ENCODE assay signal across 2 cellular contexts in genomic region chr21:42439284-42440186, GRCh38.
TF ChIP-seq lines count a peak whose summit lies in the region.

No MANE protein-coding gene starts in this region.

TF ChIP-seq in HepG2, 621 proteins besides CTCF, POLR2A, EP300 and RAD21:
- TF ChIP-seq CEBPB (IDR thresholded peaks at IDR 0.05; ENCODE audit: borderline replicate concordance, low read depth, low read length) (peak; percentile 39; the same call in 1 of the 2 replicates), JUND (CRISPR knock-in tag; IDR thresholded peaks at IDR 0.05) (no peak), HNRNPL (IDR thresholded peaks at IDR 0.05; ENCODE audit: low read depth, low read length) (peak; percentile 73; the same call in 1 of the 2 replicates), IKZF5 (CRISPR knock-in tag; IDR thresholded peaks at IDR 0.05) (no peak), ZNF432 (CRISPR knock-in tag; IDR thresholded peaks at IDR 0.05; ENCODE audit: borderline replicate concordance) (no peak)
- TF ChIP-seq, protein P1, sequence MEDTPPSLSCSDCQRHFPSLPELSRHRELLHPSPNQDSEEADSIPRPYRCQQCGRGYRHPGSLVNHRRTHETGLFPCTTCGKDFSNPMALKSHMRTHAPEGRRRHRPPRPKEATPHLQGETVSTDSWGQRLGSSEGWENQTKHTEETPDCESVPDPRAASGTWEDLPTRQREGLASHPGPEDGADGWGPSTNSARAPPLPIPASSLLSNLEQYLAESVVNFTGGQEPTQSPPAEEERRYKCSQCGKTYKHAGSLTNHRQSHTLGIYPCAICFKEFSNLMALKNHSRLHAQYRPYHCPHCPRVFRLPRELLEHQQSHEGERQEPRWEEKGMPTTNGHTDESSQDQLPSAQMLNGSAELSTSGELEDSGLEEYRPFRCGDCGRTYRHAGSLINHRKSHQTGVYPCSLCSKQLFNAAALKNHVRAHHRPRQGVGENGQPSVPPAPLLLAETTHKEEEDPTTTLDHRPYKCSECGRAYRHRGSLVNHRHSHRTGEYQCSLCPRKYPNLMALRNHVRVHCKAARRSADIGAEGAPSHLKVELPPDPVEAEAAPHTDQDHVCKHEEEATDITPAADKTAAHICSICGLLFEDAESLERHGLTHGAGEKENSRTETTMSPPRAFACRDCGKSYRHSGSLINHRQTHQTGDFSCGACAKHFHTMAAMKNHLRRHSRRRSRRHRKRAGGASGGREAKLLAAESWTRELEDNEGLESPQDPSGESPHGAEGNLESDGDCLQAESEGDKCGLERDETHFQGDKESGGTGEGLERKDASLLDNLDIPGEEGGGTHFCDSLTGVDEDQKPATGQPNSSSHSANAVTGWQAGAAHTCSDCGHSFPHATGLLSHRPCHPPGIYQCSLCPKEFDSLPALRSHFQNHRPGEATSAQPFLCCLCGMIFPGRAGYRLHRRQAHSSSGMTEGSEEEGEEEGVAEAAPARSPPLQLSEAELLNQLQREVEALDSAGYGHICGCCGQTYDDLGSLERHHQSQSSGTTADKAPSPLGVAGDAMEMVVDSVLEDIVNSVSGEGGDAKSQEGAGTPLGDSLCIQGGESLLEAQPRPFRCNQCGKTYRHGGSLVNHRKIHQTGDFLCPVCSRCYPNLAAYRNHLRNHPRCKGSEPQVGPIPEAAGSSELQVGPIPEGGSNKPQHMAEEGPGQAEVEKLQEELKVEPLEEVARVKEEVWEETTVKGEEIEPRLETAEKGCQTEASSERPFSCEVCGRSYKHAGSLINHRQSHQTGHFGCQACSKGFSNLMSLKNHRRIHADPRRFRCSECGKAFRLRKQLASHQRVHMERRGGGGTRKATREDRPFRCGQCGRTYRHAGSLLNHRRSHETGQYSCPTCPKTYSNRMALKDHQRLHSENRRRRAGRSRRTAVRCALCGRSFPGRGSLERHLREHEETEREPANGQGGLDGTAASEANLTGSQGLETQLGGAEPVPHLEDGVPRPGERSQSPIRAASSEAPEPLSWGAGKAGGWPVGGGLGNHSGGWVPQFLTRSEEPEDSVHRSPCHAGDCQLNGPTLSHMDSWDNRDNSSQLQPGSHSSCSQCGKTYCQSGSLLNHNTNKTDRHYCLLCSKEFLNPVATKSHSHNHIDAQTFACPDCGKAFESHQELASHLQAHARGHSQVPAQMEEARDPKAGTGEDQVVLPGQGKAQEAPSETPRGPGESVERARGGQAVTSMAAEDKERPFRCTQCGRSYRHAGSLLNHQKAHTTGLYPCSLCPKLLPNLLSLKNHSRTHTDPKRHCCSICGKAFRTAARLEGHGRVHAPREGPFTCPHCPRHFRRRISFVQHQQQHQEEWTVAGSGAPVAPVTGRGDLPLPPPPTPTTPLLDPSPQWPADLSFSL (CRISPR knock-in tag; IDR thresholded peaks at IDR 0.05) = peak; percentile 86

TF ChIP-seq in endothelial cell of umbilical vein, 7 proteins besides CTCF, POLR2A, EP300 and RAD21:
- no peak for TF ChIP-seq MYC (IDR thresholded peaks at IDR 0.05; ENCODE audit: low read depth, low read length)
- no peak for TF ChIP-seq FOS (IDR thresholded peaks at IDR 0.05; ENCODE audit: borderline replicate concordance, insufficient read depth, low read length)
- no peak for TF ChIP-seq EZH2 (IDR thresholded peaks at IDR 0.05; ENCODE audit: borderline replicate concordance, low read depth, low read length, severe bottlenecking)
